Comparison of ENCODE assay signal across 1 cellular context in the genomic region with DNA sequence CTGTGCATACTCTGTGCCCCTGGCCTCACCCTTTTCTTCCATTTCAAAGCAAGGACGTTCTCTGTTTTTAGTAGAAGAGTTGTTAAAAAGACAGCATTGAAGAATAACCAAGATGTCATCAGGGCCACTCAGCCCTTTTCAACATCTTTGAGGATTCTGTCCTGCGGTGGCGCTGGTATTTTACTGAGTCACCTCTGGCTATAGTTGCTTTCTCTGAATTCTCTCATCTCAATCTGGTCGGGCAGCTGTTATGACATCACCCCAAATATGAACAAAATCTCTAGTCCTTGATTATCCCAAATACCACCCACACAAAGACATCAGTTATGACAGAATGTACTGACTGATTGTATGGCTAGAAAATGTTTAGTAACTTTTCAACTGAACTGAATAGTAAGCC.
TF ChIP-seq lines count a peak whose summit lies in the region.

No MANE protein-coding gene starts in this region.

TF ChIP-seq in HCT116, 20 proteins besides CTCF, POLR2A, EP300 and RAD21 (continued from another document):
- TF ChIP-seq, protein P1, sequence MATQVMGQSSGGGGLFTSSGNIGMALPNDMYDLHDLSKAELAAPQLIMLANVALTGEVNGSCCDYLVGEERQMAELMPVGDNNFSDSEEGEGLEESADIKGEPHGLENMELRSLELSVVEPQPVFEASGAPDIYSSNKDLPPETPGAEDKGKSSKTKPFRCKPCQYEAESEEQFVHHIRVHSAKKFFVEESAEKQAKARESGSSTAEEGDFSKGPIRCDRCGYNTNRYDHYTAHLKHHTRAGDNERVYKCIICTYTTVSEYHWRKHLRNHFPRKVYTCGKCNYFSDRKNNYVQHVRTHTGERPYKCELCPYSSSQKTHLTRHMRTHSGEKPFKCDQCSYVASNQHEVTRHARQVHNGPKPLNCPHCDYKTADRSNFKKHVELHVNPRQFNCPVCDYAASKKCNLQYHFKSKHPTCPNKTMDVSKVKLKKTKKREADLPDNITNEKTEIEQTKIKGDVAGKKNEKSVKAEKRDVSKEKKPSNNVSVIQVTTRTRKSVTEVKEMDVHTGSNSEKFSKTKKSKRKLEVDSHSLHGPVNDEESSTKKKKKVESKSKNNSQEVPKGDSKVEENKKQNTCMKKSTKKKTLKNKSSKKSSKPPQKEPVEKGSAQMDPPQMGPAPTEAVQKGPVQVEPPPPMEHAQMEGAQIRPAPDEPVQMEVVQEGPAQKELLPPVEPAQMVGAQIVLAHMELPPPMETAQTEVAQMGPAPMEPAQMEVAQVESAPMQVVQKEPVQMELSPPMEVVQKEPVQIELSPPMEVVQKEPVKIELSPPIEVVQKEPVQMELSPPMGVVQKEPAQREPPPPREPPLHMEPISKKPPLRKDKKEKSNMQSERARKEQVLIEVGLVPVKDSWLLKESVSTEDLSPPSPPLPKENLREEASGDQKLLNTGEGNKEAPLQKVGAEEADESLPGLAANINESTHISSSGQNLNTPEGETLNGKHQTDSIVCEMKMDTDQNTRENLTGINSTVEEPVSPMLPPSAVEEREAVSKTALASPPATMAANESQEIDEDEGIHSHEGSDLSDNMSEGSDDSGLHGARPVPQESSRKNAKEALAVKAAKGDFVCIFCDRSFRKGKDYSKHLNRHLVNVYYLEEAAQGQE (IDR thresholded peaks at IDR 0.05; ENCODE audit: low read depth): no peak
- TF ChIP-seq EGR1 (IDR thresholded peaks at IDR 0.05; ENCODE audit: low read depth): no peak
- TF ChIP-seq EZH2phosphoT487 (IDR thresholded peaks at IDR 0.05; ENCODE audit: borderline replicate concordance): no peak
- TF ChIP-seq, protein P2, sequence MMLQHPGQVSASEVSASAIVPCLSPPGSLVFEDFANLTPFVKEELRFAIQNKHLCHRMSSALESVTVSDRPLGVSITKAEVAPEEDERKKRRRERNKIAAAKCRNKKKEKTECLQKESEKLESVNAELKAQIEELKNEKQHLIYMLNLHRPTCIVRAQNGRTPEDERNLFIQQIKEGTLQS (IDR thresholded peaks at IDR 0.05): no peak; the same call in 1 of the 2 replicates
- TF ChIP-seq JUND (IDR thresholded peaks at IDR 0.05): peak; percentile 52
- TF ChIP-seq CBX3 (IDR thresholded peaks at IDR 0.05; ENCODE audit: low read depth): no peak
